ENCODE assay signal across 8 cellular contexts in the genomic region with DNA sequence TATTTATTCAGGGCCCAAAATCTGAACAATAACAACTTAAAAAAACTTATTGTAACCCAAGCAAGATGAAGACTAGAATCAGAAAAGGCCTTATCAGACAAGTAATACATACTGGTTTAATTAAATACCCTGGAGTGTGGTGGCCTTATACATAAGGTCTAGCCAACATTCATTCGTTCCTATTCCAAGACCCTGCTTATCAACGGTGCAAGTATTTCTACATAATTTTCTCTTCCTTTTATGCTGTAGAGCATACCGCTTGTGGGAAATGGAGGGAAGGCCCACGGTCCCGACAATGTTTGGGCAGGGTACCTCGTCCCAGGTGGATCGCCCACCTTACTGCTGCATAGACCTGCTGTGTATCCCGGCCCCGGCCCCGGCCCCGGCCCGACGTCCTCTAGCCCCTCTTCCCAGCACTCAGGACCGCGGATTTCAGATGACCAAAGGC. TPM values are rescaled to one million over a fixed set of nuclear protein-coding genes. Genes with fewer than 3 reads are reported as not detected.
A peak's percentile ranks its signal among the peaks of the same experiment; 100 is the strongest.
DNase-seq lines count a peak whose midpoint lies in the region; ATAC-seq and TF ChIP-seq lines count a peak whose summit lies in the region.

No MANE protein-coding gene starts in this region.

- H3K27me3 ChIP-seq in GM06990 (replicated peaks; ENCODE audit: control insufficient read depth, insufficient read depth, low read length) (no peaks in the 10 kb centered on the region), esophagus (ENCODE audit: control insufficient read depth in 1 of 2, insufficient read depth in 2 of 2, low read length in 2 of 2) (no peaks in the 10 kb centered on the region)

- H3K9me3 ChIP-seq in esophagus (ENCODE audit: control insufficient read depth in 2 of 2, insufficient read depth in 1 of 2, low read depth in 1 of 2, low read length in 1 of 2) = no peaks in the 10 kb centered on the region

- no peaks in the 10 kb centered on the region for H3K4me1 ChIP-seq in esophagus (ENCODE audit: control insufficient read depth in 2 of 2, insufficient read depth in 2 of 2, low read length in 1 of 2)

- H3K27ac ChIP-seq in esophagus (ENCODE audit: low read depth in 2 of 2, low read length in 1 of 2) = peak overlapping the region; percentile 98 to 99

- H3K4me3 ChIP-seq in GM06990 (replicated peaks; ENCODE audit: low read depth, low read length) = peak overlapping the region; percentile 92
- peak overlapping the region; percentile 97 for H3K4me3 ChIP-seq in esophagus (ENCODE audit: low read depth in 1 of 2, low read length in 2 of 2)

- DNase-seq in GM06990 (ENCODE audit: extremely low read depth, insufficient read length) (no peak), RKO (ENCODE audit: low spot score) (peak; percentile 14), progenitor cell of endocrine pancreas (ENCODE audit: low spot score, unreplicated experiment) (no peak), DMS79 (lab: John Stamatoyannopoulos, UW) (no peak), NCI-H2081 (lab: John Stamatoyannopoulos, UW) (no peak)

- ATAC-seq in GM21515 (IDR thresholded peaks at IDR 0.05; ENCODE audit: unreplicated experiment) (no peak), HG02763 (IDR thresholded peaks at IDR 0.05; ENCODE audit: unreplicated experiment) (no peak)

- peaks cover 32% of the 10 kb centered on the region for H3K4me1 Mint-ChIP-seq in progenitor cell of endocrine pancreas (ENCODE audit: low read depth)

- H3K36me3 Mint-ChIP-seq in progenitor cell of endocrine pancreas (ENCODE audit: insufficient read depth) = peaks cover 14% of the 10 kb centered on the region

- H3K36me3 ChIP-seq in GM06990 (ENCODE audit: control insufficient read depth, insufficient read depth, low read length) (peaks cover 11% of the 10 kb centered on the region), esophagus (ENCODE audit: control insufficient read depth in 2 of 2, insufficient read depth in 2 of 2, low read length in 1 of 2) (peaks cover 9 to 11% of the 10 kb centered on the region in 2 donors)

- TF ChIP-seq CTCF in GM06990 (IDR thresholded peaks at IDR 0.05; ENCODE audit: insufficient read depth, low read length, poor library complexity, severe bottlenecking) (no peak), progenitor cell of endocrine pancreas (IDR thresholded peaks at IDR 0.05; ENCODE audit: unreplicated experiment) (no peak)

- H3K27ac Mint-ChIP-seq in progenitor cell of endocrine pancreas = peak overlapping the region; percentile 98

- peak overlapping the region; percentile 99 for H3K4me3 Mint-ChIP-seq in progenitor cell of endocrine pancreas (ENCODE audit: low read depth)

- no peaks in the 10 kb centered on the region for H3K27me3 Mint-ChIP-seq in progenitor cell of endocrine pancreas

- no peaks in the 10 kb centered on the region for H3K9me3 Mint-ChIP-seq in progenitor cell of endocrine pancreas (ENCODE audit: low read depth)

- WGBS in esophagus, 2 donors = 2% methylated on average over 15 of the region's 15 CpGs

RNA-seq across cellular contexts. Expression of a gene that starts 0.7 kb away (rescaled TPM):
- 10 to 100 TPM in 1 of 2 donors, 1 to 10 TPM in 1; 9.6 to 10.1 TPM for polyA plus RNA-seq in esophagus
- 70.3 and 76.1 TPM in 2 replicates for total RNA-seq in progenitor cell of endocrine pancreas

RNA-seq across cellular contexts. Expression of a gene that starts 33.6 kb away (rescaled TPM):
- under 1 TPM; 0.65 to 0.74 TPM for polyA plus RNA-seq in esophagus
- total RNA-seq in progenitor cell of endocrine pancreas = 4.5 and 5.9 TPM in 2 replicates

RNA-seq across cellular contexts. Expression of a gene that starts 53.5 kb away (rescaled TPM):
- 1 to 10 TPM; 3.5 to 8.0 TPM for polyA plus RNA-seq in esophagus
- total RNA-seq in progenitor cell of endocrine pancreas = 27.1 and 34.5 TPM in 2 replicates
